ENCODE assay signal across 16 cellular contexts in genomic region chr1:77273891-77274290, GRCh38. TPM values are rescaled to one million over a fixed set of nuclear protein-coding genes. Genes with fewer than 3 reads are reported as not detected.
"Had no signal": no experiment of that assay in that cellular context is flagged by ENCODE, and none has a peak within 500 bp of the region (broad histone marks: within the 10 kb centered on the region; RNA-seq: fewer than 3 reads in every experiment).

No MANE protein-coding gene starts in this region.

- H3K9me3 ChIP-seq: colonic mucosa, right atrium auricular region, tibial artery had no signal

- H3K4me3 ChIP-seq: colonic mucosa, lung, right atrium auricular region, smooth muscle cell, tibial artery had no signal

- H3K27me3 ChIP-seq: colonic mucosa, right atrium auricular region, tibial artery had no signal

- H3K27ac ChIP-seq: colonic mucosa, right atrium auricular region, tibial artery had no signal

- H3K4me2 ChIP-seq: smooth muscle cell had no signal

- H3K36me3 ChIP-seq: colonic mucosa, right atrium auricular region, tibial artery had no signal

- ATAC-seq: activated T-cell treated with anti-CD3 and anti-CD28 coated beads, Interleukin-2, amount 50 U/mL, for 4 hours; left cardiac atrium; naive thymus-derived CD4-positive, alpha-beta T cell; stimulated activated effector memory CD8-positive, alpha-beta T cell treated with anti-CD3 and anti-CD28 coated beads, Interleukin-12 subunit alpha, Interleukin-12 subunit beta, amount 100 ng/mL, for 72 hours had no signal

- H3K4me1 ChIP-seq: colonic mucosa, right atrium auricular region had no signal

- DNase-seq: activated CD4-positive, alpha-beta memory T cell treated with anti-CD3 and anti-CD28 coated beads for 36 hours; activated CD4-positive, alpha-beta T cell treated with anti-CD3 and anti-CD28 coated beads for 1 hour; activated gamma-delta T cell; activated T-cell treated with anti-CD3 and anti-CD28 coated beads, Interleukin-2, amount 50 U/mL, for 4 hours; anterior cingulate cortex; colonic mucosa; effector CD8-positive, alpha-beta T cell; glutamatergic neuron; immature natural killer cell; left cardiac atrium; naive thymus-derived CD4-positive, alpha-beta T cell; tibial artery had no signal

RNA-seq across cellular contexts. Expression of gene AK5, which starts 7.9 kb away (rescaled TPM):
- total RNA-seq: smooth muscle cell had no signal
